12 cellular contexts compared by ENCODE assay signal in the genomic region with DNA sequence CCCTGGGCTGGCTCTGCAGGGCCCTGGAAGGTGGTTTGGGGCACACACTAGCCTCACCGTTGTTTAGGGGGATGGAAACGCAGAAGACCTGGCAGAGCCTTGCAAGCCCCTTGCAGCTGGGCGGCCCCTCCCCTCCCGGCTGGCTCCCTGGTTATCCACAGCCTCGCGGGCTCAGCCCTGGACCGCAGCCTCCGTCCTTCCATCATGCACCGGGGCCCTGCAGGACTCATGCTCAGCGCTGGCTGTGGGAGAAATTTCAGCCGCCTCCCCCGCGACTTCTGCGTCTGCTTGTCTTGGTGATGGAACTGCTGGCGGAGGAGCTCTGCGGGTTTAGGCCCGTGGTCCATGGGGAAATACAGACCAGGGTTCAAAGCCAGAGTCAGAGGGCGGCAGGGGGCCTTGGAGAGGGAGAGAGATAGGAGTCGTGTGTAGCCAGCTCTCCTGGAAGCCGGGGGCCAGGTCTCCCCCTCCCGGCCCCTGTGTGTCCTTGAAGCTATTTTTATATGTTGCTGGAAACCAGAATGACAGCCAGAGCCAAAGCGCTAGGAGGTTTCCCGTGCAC.
A peak's percentile ranks its signal among the peaks of the same experiment; 100 is the strongest.
DNase-seq lines count a peak whose midpoint lies in the region; ATAC-seq and TF ChIP-seq lines count a peak whose summit lies in the region.
"Had no signal": no experiment of that assay in that cellular context is flagged by ENCODE, and none has a peak within 500 bp of the region (broad histone marks: within the 10 kb centered on the region; RNA-seq: fewer than 3 reads in every experiment).

No MANE protein-coding gene starts in this region.

- intact Hi-C loops in ascending aorta (cut with DNase I) (loop anchor here (2.0 to 5.0 kb wide), 2 partner anchors 63 to 75 kb away; a partner anchor contains a TSS), Right ventricle myocardium superior (cut with DNase I) (no loop called here), PC-9 (cut with micrococcal nuclease; ENCODE audit: unreplicated experiment) (no loop called here)
- intact Hi-C loops in CD4-positive, alpha-beta memory T cell (cut with micrococcal nuclease): no loop called here

- H3K27me3 Mint-ChIP-seq in CD4-positive, alpha-beta memory T cell: peaks cover 4 to 5% of the 10 kb centered on the region in 2 donors

- H3F3A ChIP-seq in PC-9 (ENCODE audit: insufficient read depth, low read depth): peaks cover 14% of the 10 kb centered on the region; the same call in 1 of the 2 replicates

- no peaks in the 10 kb centered on the region for H4K20me1 ChIP-seq in PC-9 (ENCODE audit: insufficient read depth)

- H3K9me3 Mint-ChIP-seq in CD4-positive, alpha-beta memory T cell: no peaks in the 10 kb centered on the region

- H3K4me2 ChIP-seq in PC-9: no peak overlapping the region

- CTCF ChIA-PET in PC-9 (lab: Charles Lee): no interaction called here
- CTCF ChIA-PET in CD4-positive, alpha-beta memory T cell (lab: Charles Lee; ENCODE audit: partially characterized antibody): interaction anchor here (1.5 kb wide), 2 partner anchors 79 to 111 kb away, joined by 4 read pairs; no protein-coding TSS in a partner anchor

- H3K79me2 ChIP-seq in PC-9 (ENCODE audit: low read depth): no peaks in the 10 kb centered on the region

- TF ChIP-seq CTCF in BE2C (IDR thresholded peaks at IDR 0.05; ENCODE audit: low read depth, low read length) (no peak), ascending aorta (IDR thresholded peaks at IDR 0.05) (no peak), GM13977 (IDR thresholded peaks at IDR 0.05; ENCODE audit: extremely low read depth, insufficient read depth, missing control alignments) (no peak), PC-9 (conservative IDR thresholded peaks at IDR 0.05) (no peak)

- POLR2A ChIA-PET in PC-9 (lab: Charles Lee; ENCODE audit: unreplicated experiment): interaction anchor here (0.7 kb wide), 1 partner anchor 312 kb away, joined by 5 read pairs; no protein-coding TSS in a partner anchor
- POLR2A ChIA-PET in CD4-positive, alpha-beta memory T cell (lab: Charles Lee; ENCODE audit: partially characterized antibody): interaction anchor here (1.3 to 1.4 kb wide), 2 partner anchors 17 to 18 kb away, joined by 3 to 6 read pairs; no protein-coding TSS in a partner anchor

- H3K27ac Mint-ChIP-seq in CD4-positive, alpha-beta memory T cell: peak overlapping the region in 1 of 7 donors; percentile 22

- in situ Hi-C loops in GM13977 (cut with MboI; ENCODE audit: low pct_unique_long_range_greater_than_20kb, low sequenced_read_pairs, unreplicated experiment): no loop called here

- H3K4me1 ChIP-seq in BE2C (0 out of 2 replicates have a peak, but pooled peaks cover 3% of the 10 kb centered on the region), ascending aorta (peaks cover 10 to 19% of the 10 kb centered on the region in 2 donors), PC-9 (replicated peaks; ENCODE audit: insufficient read depth) (peaks cover 5% of the 10 kb centered on the region)
- peaks cover 12% of the 10 kb centered on the region for H3K4me1 ChIP-seq in CD4-positive, alpha-beta memory T cell (ENCODE audit: insufficient read depth, low read length)

- H3K27ac ChIP-seq in ascending aorta: peak overlapping the region; percentile 56 to 82
- H3K27ac ChIP-seq in PC-9: no peak overlapping the region
- H3K27ac ChIP-seq in CD4-positive, alpha-beta memory T cell (ENCODE audit: low read depth, low read length): no peak overlapping the region

- H3K27me3 ChIP-seq in BE2C (no peaks in the 10 kb centered on the region), ascending aorta (no peaks in the 10 kb centered on the region), PC-9 (ENCODE audit: insufficient read depth, low read depth) (no peaks in the 10 kb centered on the region)
- no peaks in the 10 kb centered on the region for H3K27me3 ChIP-seq in CD4-positive, alpha-beta memory T cell (ENCODE audit: insufficient read depth, low read length)

- no peaks in the 10 kb centered on the region for H3K36me3 ChIP-seq in BE2C
- no peaks in the 10 kb centered on the region for H3K36me3 ChIP-seq in ascending aorta
- H3K36me3 ChIP-seq in PC-9 (ENCODE audit: low read depth): no peaks in the 10 kb centered on the region
- no peaks in the 10 kb centered on the region for H3K36me3 ChIP-seq in CD4-positive, alpha-beta memory T cell (ENCODE audit: insufficient read depth, low read length)

- no peak overlapping the region for H3K4me3 ChIP-seq in BE2C (ENCODE audit: low read depth, low read length)
- peak overlapping the region in 1 of 2 donors; percentile 37 for H3K4me3 ChIP-seq in ascending aorta
- no peak overlapping the region for H3K4me3 ChIP-seq in PC-9
- H3K4me3 ChIP-seq in CD4-positive, alpha-beta memory T cell (ENCODE audit: low read length in 2 of 2): no peak overlapping the region

- peaks cover 4 to 9% (median 6%) of the 10 kb centered on the region in 4 donors for H3K4me1 Mint-ChIP-seq in CD4-positive, alpha-beta memory T cell

- H3K9me2 ChIP-seq in PC-9 (ENCODE audit: insufficient read depth): no peaks in the 10 kb centered on the region

- H3K36me3 Mint-ChIP-seq in CD4-positive, alpha-beta memory T cell: no peaks in the 10 kb centered on the region

- ATAC-seq in Right ventricle myocardium superior (ENCODE audit: poor library complexity): peak; percentile 84

- H3K9me3 ChIP-seq in BE2C (peaks cover 4% of the 10 kb centered on the region), ascending aorta (no peaks in the 10 kb centered on the region), PC-9 (ENCODE audit: insufficient read depth, low read depth) (no peaks in the 10 kb centered on the region)
- no peaks in the 10 kb centered on the region for H3K9me3 ChIP-seq in CD4-positive, alpha-beta memory T cell (ENCODE audit: control insufficient read depth in 1 of 2, low read length in 2 of 2)

- H2AFZ ChIP-seq in PC-9: no peak overlapping the region

- no peak overlapping the region for H3K4me3 Mint-ChIP-seq in CD4-positive, alpha-beta memory T cell

- DNase-seq in BE2C: peak; percentile 28
- peak; percentile 17 to 80 for DNase-seq in ascending aorta (ENCODE audit: low spot score in 2 of 2)
- peak; percentile 83 for DNase-seq in Right ventricle myocardium superior
- DNase-seq in occipital lobe (lab: John Stamatoyannopoulos, UW): peak; percentile 56
- DNase-seq in GM13977 (ENCODE audit: low spot score): no peak
- no peak for DNase-seq in PC-9
- DNase-seq in A172 (ENCODE audit: low spot score): no peak
- no peak for DNase-seq in CD4-positive, alpha-beta memory T cell
- DNase-seq: activated CD4-positive, CD25-positive, alpha-beta regulatory T cell; activated gamma-delta T cell treated with Interleukin-2 at 50 U/mL for 16 hours; KG1; SHP77 had no signal

- no TSS peak for BruUV-seq in PC-9 (replicated peaks; lab: Mats Ljungman, UMichigan)

Comparison
In these comparisons a context has a peak if more than half of its experiments do, and no peak if none do; other contexts are left out.
1. DNase-seq: peak in BE2C (single experiment), ascending aorta (2 of 2), Right ventricle myocardium superior (single experiment) and occipital lobe (single experiment); none in GM13977 (single experiment), PC-9 (0 of 2), A172 (single experiment) and CD4-positive, alpha-beta memory T cell (0 of 5).
2. H3K27ac ChIP-seq: peak in ascending aorta (2 of 2); none in PC-9 (single experiment) and CD4-positive, alpha-beta memory T cell (single experiment).